Comparison of ENCODE assay signal across 1 cellular context in the genomic region with DNA sequence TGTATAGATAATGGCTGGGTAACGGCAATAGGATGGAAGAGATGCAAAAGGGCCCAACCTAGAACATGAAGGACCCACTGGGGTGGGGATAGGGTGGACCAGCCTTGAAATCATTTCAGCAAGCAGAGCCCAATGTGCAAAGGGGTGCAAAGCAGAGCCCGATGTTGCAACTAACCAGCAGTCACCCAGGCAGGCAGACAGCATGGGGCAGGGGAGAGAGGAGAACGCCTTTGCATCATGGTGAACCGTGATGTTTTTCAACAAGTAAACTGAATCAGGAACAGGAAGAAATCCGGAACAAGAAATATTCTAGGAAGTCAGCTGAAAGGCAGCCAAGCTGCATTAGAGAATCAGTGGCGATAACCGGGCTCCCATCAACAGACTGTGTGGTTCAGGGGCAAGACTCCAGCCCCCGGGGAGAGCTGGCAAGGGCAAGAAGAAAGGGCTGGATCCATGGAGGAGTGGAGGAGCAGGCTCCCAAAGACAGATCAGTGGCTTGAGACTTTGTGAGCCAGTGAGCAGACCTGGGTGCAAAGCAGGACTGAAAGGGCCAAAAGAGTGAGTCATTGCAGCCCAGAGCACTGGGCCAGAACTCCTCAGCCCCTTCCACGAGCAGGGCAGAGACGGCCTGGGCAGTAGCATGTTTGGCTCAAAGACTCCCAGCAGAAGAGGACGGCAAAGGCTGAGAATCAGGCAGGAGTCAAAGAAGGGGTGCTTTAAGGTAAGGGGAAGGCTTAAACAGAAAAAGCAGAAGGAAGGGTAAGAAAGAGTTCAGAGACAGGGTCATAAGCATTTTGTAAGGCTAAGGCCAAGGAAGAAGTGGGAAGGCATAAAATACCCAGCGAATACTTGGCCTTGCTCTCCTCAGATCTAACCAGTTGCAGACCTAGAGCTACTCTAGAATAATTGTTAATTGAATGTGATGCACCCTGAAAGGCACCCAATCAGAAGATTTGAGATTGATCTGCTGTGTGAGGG.
A peak's percentile ranks its signal among the peaks of the same experiment; 100 is the strongest.
TF ChIP-seq lines count a peak whose summit lies in the region.

No MANE protein-coding gene starts in this region.

TF ChIP-seq in SK-N-SH, 30 proteins besides CTCF, POLR2A, EP300 and RAD21 (continued from another document):
- TF ChIP-seq, protein P1, sequence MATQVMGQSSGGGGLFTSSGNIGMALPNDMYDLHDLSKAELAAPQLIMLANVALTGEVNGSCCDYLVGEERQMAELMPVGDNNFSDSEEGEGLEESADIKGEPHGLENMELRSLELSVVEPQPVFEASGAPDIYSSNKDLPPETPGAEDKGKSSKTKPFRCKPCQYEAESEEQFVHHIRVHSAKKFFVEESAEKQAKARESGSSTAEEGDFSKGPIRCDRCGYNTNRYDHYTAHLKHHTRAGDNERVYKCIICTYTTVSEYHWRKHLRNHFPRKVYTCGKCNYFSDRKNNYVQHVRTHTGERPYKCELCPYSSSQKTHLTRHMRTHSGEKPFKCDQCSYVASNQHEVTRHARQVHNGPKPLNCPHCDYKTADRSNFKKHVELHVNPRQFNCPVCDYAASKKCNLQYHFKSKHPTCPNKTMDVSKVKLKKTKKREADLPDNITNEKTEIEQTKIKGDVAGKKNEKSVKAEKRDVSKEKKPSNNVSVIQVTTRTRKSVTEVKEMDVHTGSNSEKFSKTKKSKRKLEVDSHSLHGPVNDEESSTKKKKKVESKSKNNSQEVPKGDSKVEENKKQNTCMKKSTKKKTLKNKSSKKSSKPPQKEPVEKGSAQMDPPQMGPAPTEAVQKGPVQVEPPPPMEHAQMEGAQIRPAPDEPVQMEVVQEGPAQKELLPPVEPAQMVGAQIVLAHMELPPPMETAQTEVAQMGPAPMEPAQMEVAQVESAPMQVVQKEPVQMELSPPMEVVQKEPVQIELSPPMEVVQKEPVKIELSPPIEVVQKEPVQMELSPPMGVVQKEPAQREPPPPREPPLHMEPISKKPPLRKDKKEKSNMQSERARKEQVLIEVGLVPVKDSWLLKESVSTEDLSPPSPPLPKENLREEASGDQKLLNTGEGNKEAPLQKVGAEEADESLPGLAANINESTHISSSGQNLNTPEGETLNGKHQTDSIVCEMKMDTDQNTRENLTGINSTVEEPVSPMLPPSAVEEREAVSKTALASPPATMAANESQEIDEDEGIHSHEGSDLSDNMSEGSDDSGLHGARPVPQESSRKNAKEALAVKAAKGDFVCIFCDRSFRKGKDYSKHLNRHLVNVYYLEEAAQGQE (IDR thresholded peaks at IDR 0.05; ENCODE audit: low read depth, low read length): no peak
- TF ChIP-seq SIN3A (IDR thresholded peaks at IDR 0.05; ENCODE audit: borderline replicate concordance, low read depth, low read length) (no peak), EZH2phosphoT487 (IDR thresholded peaks at IDR 0.05; ENCODE audit: borderline replicate concordance, low read depth) (no peak), MEF2A (IDR thresholded peaks at IDR 0.05; ENCODE audit: borderline replicate concordance, low read depth) (no peak), JUND (IDR thresholded peaks at IDR 0.05) (peak; percentile 31; the same call in 1 of the 2 replicates), FOXM1 (IDR thresholded peaks at IDR 0.05; ENCODE audit: low read depth) (no peak), TEAD4 (IDR thresholded peaks at IDR 0.05; ENCODE audit: borderline replicate concordance, insufficient read depth) (no peak), NRF1 (IDR thresholded peaks at IDR 0.05; ENCODE audit: low read depth, low read length) (no peak)
- TF ChIP-seq, protein P2, sequence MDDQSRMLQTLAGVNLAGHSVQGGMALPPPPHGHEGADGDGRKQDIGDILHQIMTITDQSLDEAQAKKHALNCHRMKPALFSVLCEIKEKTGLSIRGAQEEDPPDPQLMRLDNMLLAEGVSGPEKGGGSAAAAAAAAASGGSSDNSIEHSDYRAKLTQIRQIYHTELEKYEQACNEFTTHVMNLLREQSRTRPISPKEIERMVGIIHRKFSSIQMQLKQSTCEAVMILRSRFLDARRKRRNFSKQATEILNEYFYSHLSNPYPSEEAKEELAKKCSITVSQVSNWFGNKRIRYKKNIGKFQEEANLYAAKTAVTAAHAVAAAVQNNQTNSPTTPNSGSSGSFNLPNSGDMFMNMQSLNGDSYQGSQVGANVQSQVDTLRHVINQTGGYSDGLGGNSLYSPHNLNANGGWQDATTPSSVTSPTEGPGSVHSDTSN (IDR thresholded peaks at IDR 0.05): no peak
TF ChIP-seq in SK-N-SH: peak in this region for 2.
